In the genomic region with DNA sequence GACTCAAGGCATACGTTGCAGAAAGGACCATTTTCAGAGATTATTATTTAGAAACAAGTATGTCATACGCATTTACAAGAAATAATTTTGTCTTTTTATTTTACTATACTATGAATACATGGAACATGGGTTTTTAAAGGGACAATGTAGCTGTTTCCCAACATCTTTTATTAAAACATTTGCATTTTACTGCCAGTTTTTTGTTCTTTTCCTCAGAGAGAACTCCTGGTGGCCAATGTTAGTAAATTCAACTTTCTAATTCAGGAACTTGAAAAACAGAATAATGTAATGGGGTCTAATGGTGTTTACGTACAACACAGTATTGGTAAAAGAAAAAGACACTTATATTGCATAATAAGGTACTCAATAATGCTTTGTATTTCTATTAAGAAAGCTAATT, we compare ENCODE assay signal across 1 cellular context.
TF ChIP-seq lines count a peak whose summit lies in the region.

No MANE protein-coding gene starts in this region.

TF ChIP-seq in HCT116, 20 proteins besides CTCF, POLR2A, EP300 and RAD21 (continued from another document):
- TF ChIP-seq, protein P1, sequence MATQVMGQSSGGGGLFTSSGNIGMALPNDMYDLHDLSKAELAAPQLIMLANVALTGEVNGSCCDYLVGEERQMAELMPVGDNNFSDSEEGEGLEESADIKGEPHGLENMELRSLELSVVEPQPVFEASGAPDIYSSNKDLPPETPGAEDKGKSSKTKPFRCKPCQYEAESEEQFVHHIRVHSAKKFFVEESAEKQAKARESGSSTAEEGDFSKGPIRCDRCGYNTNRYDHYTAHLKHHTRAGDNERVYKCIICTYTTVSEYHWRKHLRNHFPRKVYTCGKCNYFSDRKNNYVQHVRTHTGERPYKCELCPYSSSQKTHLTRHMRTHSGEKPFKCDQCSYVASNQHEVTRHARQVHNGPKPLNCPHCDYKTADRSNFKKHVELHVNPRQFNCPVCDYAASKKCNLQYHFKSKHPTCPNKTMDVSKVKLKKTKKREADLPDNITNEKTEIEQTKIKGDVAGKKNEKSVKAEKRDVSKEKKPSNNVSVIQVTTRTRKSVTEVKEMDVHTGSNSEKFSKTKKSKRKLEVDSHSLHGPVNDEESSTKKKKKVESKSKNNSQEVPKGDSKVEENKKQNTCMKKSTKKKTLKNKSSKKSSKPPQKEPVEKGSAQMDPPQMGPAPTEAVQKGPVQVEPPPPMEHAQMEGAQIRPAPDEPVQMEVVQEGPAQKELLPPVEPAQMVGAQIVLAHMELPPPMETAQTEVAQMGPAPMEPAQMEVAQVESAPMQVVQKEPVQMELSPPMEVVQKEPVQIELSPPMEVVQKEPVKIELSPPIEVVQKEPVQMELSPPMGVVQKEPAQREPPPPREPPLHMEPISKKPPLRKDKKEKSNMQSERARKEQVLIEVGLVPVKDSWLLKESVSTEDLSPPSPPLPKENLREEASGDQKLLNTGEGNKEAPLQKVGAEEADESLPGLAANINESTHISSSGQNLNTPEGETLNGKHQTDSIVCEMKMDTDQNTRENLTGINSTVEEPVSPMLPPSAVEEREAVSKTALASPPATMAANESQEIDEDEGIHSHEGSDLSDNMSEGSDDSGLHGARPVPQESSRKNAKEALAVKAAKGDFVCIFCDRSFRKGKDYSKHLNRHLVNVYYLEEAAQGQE (IDR thresholded peaks at IDR 0.05; ENCODE audit: low read depth): no peak
- TF ChIP-seq JUND (IDR thresholded peaks at IDR 0.05) (no peak), ELF1 (IDR thresholded peaks at IDR 0.05; ENCODE audit: borderline replicate concordance, low read depth) (no peak), TCF7L2 (IDR thresholded peaks at IDR 0.05; ENCODE audit: borderline replicate concordance, extremely low read depth, insufficient read depth, insufficient read length) (no peak), ZNF274 (IDR thresholded peaks at IDR 0.05; ENCODE audit: low read depth, low read length) (no peak), POLR2AphosphoS5 (IDR thresholded peaks at IDR 0.05; ENCODE audit: low read depth, low read length) (no peak), EZH2 (IDR thresholded peaks at IDR 0.05) (no peak), ZFX (IDR thresholded peaks at IDR 0.05) (no peak), SP1 (IDR thresholded peaks at IDR 0.05; ENCODE audit: low read depth) (no peak), SRF (IDR thresholded peaks at IDR 0.05; ENCODE audit: low read depth) (no peak), FOSL1 (IDR thresholded peaks at IDR 0.05; ENCODE audit: low read depth) (no peak), CEBPB (IDR thresholded peaks at IDR 0.05; ENCODE audit: low read depth) (no peak)
- TF ChIP-seq, protein P2, sequence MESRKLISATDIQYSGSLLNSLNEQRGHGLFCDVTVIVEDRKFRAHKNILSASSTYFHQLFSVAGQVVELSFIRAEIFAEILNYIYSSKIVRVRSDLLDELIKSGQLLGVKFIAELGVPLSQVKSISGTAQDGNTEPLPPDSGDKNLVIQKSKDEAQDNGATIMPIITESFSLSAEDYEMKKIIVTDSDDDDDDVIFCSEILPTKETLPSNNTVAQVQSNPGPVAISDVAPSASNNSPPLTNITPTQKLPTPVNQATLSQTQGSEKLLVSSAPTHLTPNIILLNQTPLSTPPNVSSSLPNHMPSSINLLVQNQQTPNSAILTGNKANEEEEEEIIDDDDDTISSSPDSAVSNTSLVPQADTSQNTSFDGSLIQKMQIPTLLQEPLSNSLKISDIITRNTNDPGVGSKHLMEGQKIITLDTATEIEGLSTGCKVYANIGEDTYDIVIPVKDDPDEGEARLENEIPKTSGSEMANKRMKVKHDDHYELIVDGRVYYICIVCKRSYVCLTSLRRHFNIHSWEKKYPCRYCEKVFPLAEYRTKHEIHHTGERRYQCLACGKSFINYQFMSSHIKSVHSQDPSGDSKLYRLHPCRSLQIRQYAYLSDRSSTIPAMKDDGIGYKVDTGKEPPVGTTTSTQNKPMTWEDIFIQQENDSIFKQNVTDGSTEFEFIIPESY (IDR thresholded peaks at IDR 0.05; ENCODE audit: extremely low read depth, insufficient replicate concordance, low read length): no peak
- TF ChIP-seq, protein P3, sequence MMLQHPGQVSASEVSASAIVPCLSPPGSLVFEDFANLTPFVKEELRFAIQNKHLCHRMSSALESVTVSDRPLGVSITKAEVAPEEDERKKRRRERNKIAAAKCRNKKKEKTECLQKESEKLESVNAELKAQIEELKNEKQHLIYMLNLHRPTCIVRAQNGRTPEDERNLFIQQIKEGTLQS (IDR thresholded peaks at IDR 0.05): no peak
- TF ChIP-seq, protein P4, sequence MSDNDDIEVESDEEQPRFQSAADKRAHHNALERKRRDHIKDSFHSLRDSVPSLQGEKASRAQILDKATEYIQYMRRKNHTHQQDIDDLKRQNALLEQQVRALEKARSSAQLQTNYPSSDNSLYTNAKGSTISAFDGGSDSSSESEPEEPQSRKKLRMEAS (IDR thresholded peaks at IDR 0.05): no peak
